1 cellular context compared by ENCODE assay signal in genomic region chr3:46756642-46757041, GRCh38.
TF ChIP-seq lines count a peak whose summit lies in the region.

No MANE protein-coding gene starts in this region.

TF ChIP-seq in K562, 482 proteins besides CTCF, POLR2A, EP300 and RAD21 (continued from another document):
- TF ChIP-seq TBL1XR1 (IDR thresholded peaks at IDR 0.05; ENCODE audit: low read length in 2 of 2), result no peak
- TF ChIP-seq ETS2 (tag; IDR thresholded peaks at IDR 0.05; ENCODE audit: borderline replicate concordance, poor library complexity, severe bottlenecking), result no peak
- TF ChIP-seq YY1 (IDR thresholded peaks at IDR 0.05; ENCODE audit: borderline replicate concordance in 1 of 3, control insufficient read depth in 1 of 3, extremely low read depth in 1 of 3, insufficient read depth in 3 of 3, insufficient read length in 1 of 3, insufficient replicate concordance in 2 of 3, low read depth in 1 of 3, low read length in 2 of 3), result peak in 1 of 3 experiments; percentile 43
- TF ChIP-seq BHLHE40 (IDR thresholded peaks at IDR 0.05; ENCODE audit: low read length), result 0 out of 2 replicates have a peak, but pooled peaks have one; percentile 15
- TF ChIP-seq, protein P1, sequence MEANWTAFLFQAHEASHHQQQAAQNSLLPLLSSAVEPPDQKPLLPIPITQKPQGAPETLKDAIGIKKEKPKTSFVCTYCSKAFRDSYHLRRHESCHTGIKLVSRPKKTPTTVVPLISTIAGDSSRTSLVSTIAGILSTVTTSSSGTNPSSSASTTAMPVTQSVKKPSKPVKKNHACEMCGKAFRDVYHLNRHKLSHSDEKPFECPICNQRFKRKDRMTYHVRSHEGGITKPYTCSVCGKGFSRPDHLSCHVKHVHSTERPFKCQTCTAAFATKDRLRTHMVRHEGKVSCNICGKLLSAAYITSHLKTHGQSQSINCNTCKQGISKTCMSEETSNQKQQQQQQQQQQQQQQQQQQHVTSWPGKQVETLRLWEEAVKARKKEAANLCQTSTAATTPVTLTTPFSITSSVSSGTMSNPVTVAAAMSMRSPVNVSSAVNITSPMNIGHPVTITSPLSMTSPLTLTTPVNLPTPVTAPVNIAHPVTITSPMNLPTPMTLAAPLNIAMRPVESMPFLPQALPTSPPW (CRISPR knock-in tag; IDR thresholded peaks at IDR 0.05), result no peak
- TF ChIP-seq POLR2AphosphoS5 (IDR thresholded peaks at IDR 0.05; ENCODE audit: control insufficient read depth, insufficient read depth, low read depth, low read length), result no peak
- TF ChIP-seq CTBP1 (IDR thresholded peaks at IDR 0.05; ENCODE audit: borderline replicate concordance), result 0 out of 2 replicates have a peak, but pooled peaks have one; percentile 26
- TF ChIP-seq SETDB1 (IDR thresholded peaks at IDR 0.05; ENCODE audit: low read length), result no peak
- TF ChIP-seq MAZ (CRISPR knock-in tag; conservative IDR thresholded peaks at IDR 0.05 in 1 of 2, IDR thresholded peaks at IDR 0.05 in 1 of 2), result 0 out of 4 replicates have a peak, but pooled peaks of 1 of the 2 experiments have one; percentile 47
- TF ChIP-seq U2AF2 (optimal IDR thresholded peaks at IDR 0.05; ENCODE audit: low read depth, low read length), result no peak
- TF ChIP-seq FOXK1 (CRISPR knock-in tag; IDR thresholded peaks at IDR 0.05; ENCODE audit: borderline replicate concordance), result no peak
- no peak for TF ChIP-seq GTF3C2 (IDR thresholded peaks at IDR 0.05; ENCODE audit: borderline replicate concordance, extremely low read depth, insufficient read length)
- TF ChIP-seq ZNF584 (CRISPR knock-in tag; IDR thresholded peaks at IDR 0.05; ENCODE audit: low read depth), result no peak
- peak; percentile 50; the same call in 1 of the 2 replicates for TF ChIP-seq CREM (IDR thresholded peaks at IDR 0.05; ENCODE audit: low read depth)
- no peak for TF ChIP-seq ZNF121 (CRISPR knock-in tag; conservative IDR thresholded peaks at IDR 0.05)
- TF ChIP-seq, protein P2, sequence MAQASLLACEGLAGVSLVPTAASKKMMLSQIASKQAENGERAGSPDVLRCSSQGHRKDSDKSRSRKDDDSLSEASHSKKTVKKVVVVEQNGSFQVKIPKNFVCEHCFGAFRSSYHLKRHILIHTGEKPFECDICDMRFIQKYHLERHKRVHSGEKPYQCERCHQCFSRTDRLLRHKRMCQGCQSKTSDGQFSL (CRISPR knock-in tag; IDR thresholded peaks at IDR 0.05), result no peak
- TF ChIP-seq, protein P2 (tag; IDR thresholded peaks at IDR 0.05), result no peak
- no peak for TF ChIP-seq KLF6 (CRISPR knock-in tag; IDR thresholded peaks at IDR 0.05; ENCODE audit: borderline replicate concordance)
